In the genomic region with DNA sequence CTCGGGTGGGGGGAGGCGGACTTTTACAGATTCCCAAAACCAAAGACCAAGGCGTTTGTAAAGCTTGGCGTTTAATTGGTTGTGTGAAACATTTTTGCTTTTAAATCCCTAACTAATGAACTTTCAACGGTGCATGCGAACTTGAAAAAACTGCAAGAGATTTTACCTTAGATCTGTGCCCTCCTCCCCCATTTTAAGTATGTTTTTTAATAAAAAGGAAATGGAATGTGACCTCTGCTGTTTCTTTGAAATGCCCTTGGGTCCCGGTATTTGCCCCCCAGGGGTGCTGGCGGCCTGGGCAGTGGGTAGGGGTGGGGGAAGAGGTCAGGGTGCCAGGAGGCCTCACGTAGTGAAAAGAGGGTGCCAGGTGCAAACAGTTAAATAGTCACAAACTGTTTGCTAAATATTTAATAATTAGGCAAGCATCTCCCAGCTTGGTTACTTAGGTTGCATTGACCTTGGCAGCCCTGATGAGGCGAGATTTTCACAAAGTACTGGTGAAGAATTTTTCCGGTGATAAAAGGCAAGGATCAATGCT, we compare ENCODE assay signal across 9 cellular contexts.
DNase-seq lines count a peak whose midpoint lies in the region; ATAC-seq and TF ChIP-seq lines count a peak whose summit lies in the region.
"Had no signal": no experiment of that assay in that cellular context is flagged by ENCODE, and none has a peak within 500 bp of the region (broad histone marks: within the 10 kb centered on the region; RNA-seq: fewer than 3 reads in every experiment).

No MANE protein-coding gene starts in this region.

- H3K4me2 ChIP-seq in mesenchymal stem cell (ENCODE audit: low read length, poor library complexity, severe bottlenecking), result peak overlapping the region; percentile 81

- peaks cover 44 to 50% of the 10 kb centered on the region in 2 experiments for H3K27me3 ChIP-seq in mesenchymal stem cell (ENCODE audit: control insufficient read depth in 1 of 2, insufficient read depth in 1 of 2, low read length in 2 of 2)
- H3K27me3 ChIP-seq in thyroid gland, result no peaks in the 10 kb centered on the region

- H3K27ac ChIP-seq in mesenchymal stem cell (ENCODE audit: low read length, poor library complexity, severe bottlenecking), result no peak overlapping the region
- H3K27ac ChIP-seq in thyroid gland, result peak overlapping the region in 1 of 3 donors; percentile 45

- H3K4ac ChIP-seq in mesenchymal stem cell (ENCODE audit: low read depth in 1 of 2, low read length in 2 of 2), result no peak overlapping the region

- TF ChIP-seq CTCF in brain (conservative IDR thresholded peaks at IDR 0.05) (no peak), thyroid gland (IDR thresholded peaks at IDR 0.05) (no peak)

- H3K4me3 Mint-ChIP-seq in activated CD4-positive, alpha-beta T cell treated with anti-CD3 and anti-CD28 coated beads, Interleukin-2, amount 10 ng/mL, durations not matched to agents 24 days and 14 days, result peak overlapping the region; percentile 46
- peak overlapping the region; percentile 77 to 84 (median 81) for H3K4me3 Mint-ChIP-seq in brain

- H3K4me3 ChIP-seq in mesenchymal stem cell (ENCODE audit: insufficient read depth in 1 of 2, low read depth in 1 of 2, low read length in 2 of 2), result no peak overlapping the region
- H3K4me3 ChIP-seq in thyroid gland (replicated peaks in 1 of 3), result peak overlapping the region in 2 of 3 donors; percentile 54 to 56

- H3K36me3 Mint-ChIP-seq in activated CD4-positive, alpha-beta T cell treated with anti-CD3 and anti-CD28 coated beads, Interleukin-2, amount 10 ng/mL, durations not matched to agents 24 days and 14 days (ENCODE audit: low read depth), result no peaks in the 10 kb centered on the region
- H3K36me3 Mint-ChIP-seq in brain, result no peaks in the 10 kb centered on the region

- H3K4me1 ChIP-seq in mesenchymal stem cell (ENCODE audit: control insufficient read depth, insufficient read depth, low read depth, low read length) (peaks cover 7% of the 10 kb centered on the region), thyroid gland (peaks cover 0 to 4% of the 10 kb centered on the region in 2 donors)

- no peak overlapping the region for H2AK5ac ChIP-seq in mesenchymal stem cell (ENCODE audit: low read length, severe bottlenecking)

- no peak overlapping the region for H3K14ac ChIP-seq in mesenchymal stem cell (ENCODE audit: low read length in 2 of 2)

- no peak overlapping the region for H3K9ac ChIP-seq in mesenchymal stem cell (ENCODE audit: low read length)

- H3K18ac ChIP-seq in mesenchymal stem cell (ENCODE audit: low read depth in 1 of 2, low read length in 2 of 2), result no peak overlapping the region

- no peak overlapping the region for H2BK15ac ChIP-seq in mesenchymal stem cell (ENCODE audit: low read depth, poor library complexity, severe bottlenecking)

- intact Hi-C loops in activated CD4-positive, alpha-beta T cell treated with anti-CD3 and anti-CD28 coated beads, Interleukin-2, amount 10 ng/mL, durations not matched to agents 24 days and 14 days (cut with micrococcal nuclease), result loop anchor here (10.0 kb wide), 2 partner anchors 310 to 580 kb away; no protein-coding TSS in a partner anchor
- intact Hi-C loops in thyroid gland (cut with DNase I), result loop anchor here (5.0 kb wide), 1 partner anchor 113 kb away; no protein-coding TSS in a partner anchor

- H3K27me3 Mint-ChIP-seq in activated CD4-positive, alpha-beta T cell treated with anti-CD3 and anti-CD28 coated beads, Interleukin-2, amount 10 ng/mL, durations not matched to agents 24 days and 14 days, result peaks cover 55% of the 10 kb centered on the region
- H3K27me3 Mint-ChIP-seq in brain, result peaks cover 51% of the 10 kb centered on the region

- ATAC-seq in GM18519 (IDR thresholded peaks at IDR 0.05; ENCODE audit: low FRiP score, unreplicated experiment), result no peak

- H3K79me1 ChIP-seq in mesenchymal stem cell (replicated peaks; ENCODE audit: low read length, poor library complexity, severe bottlenecking), result no peaks in the 10 kb centered on the region

- H3K9me3 Mint-ChIP-seq in activated CD4-positive, alpha-beta T cell treated with anti-CD3 and anti-CD28 coated beads, Interleukin-2, amount 10 ng/mL, durations not matched to agents 24 days and 14 days, result no peaks in the 10 kb centered on the region
- H3K9me3 Mint-ChIP-seq in brain, result peaks cover 0 to under 1% (median 0%) of the 10 kb centered on the region in 5 experiments

- no peak overlapping the region for H4K91ac ChIP-seq in mesenchymal stem cell (ENCODE audit: low read length)

- no peak for DNase-seq in activated CD4-positive, alpha-beta T cell treated with anti-CD3 and anti-CD28 coated beads, Interleukin-2, amount 10 ng/mL, durations not matched to agents 24 days and 14 days
- no peak for DNase-seq in activated CD4-positive, alpha-beta T cell treated with anti-CD3 and anti-CD28 coated beads, Interleukin-2, amount 50 U/mL, for 1 hour
- DNase-seq in mesenchymal stem cell, result no peak
- no peak for DNase-seq in thyroid gland
- no peak for DNase-seq in superior temporal gyrus (ENCODE audit: extremely low spot score)
- DNase-seq in NCI-H146 (lab: John Stamatoyannopoulos, UW), result no peak
- DNase-seq: NCI-H1694 treated with DMSO at 0.1 percent for 48 hours had no signal

- peaks cover 11% of the 10 kb centered on the region for H3K4me1 Mint-ChIP-seq in activated CD4-positive, alpha-beta T cell treated with anti-CD3 and anti-CD28 coated beads, Interleukin-2, amount 10 ng/mL, durations not matched to agents 24 days and 14 days
- H3K4me1 Mint-ChIP-seq in brain, result peaks cover 17% of the 10 kb centered on the region

- no peak for TF ChIP-seq POLR2A in thyroid gland (IDR thresholded peaks at IDR 0.05)

- no peak overlapping the region for H3K27ac Mint-ChIP-seq in activated CD4-positive, alpha-beta T cell treated with anti-CD3 and anti-CD28 coated beads, Interleukin-2, amount 10 ng/mL, durations not matched to agents 24 days and 14 days
- peak overlapping the region in 2 of 5 experiments; percentile 25 to 28 for H3K27ac Mint-ChIP-seq in brain

- H3K36me3 ChIP-seq in mesenchymal stem cell (ENCODE audit: control insufficient read depth in 1 of 2, insufficient read depth in 2 of 2, low read depth in 1 of 2, low read length in 2 of 2), result no peaks in the 10 kb centered on the region
- no peaks in the 10 kb centered on the region for H3K36me3 ChIP-seq in thyroid gland

- no peak overlapping the region for H3K23ac ChIP-seq in mesenchymal stem cell (ENCODE audit: low read length in 2 of 2)

- WGBS in mesenchymal stem cell, result 16% methylated on average over 5 of the region's 11 CpGs
- 17 to 19% methylated on average over 11 of the region's 11 CpGs for WGBS in thyroid gland, 2 donors

- H2BK120ac ChIP-seq in mesenchymal stem cell (ENCODE audit: low read depth, low read length), result no peak overlapping the region

- no peak overlapping the region for H4K8ac ChIP-seq in mesenchymal stem cell (ENCODE audit: low read length)

- no peak overlapping the region for H2AFZ ChIP-seq in mesenchymal stem cell (ENCODE audit: low read depth, low read length)

- H2BK5ac ChIP-seq in mesenchymal stem cell (ENCODE audit: low read depth, low read length, poor library complexity, severe bottlenecking), result no peak overlapping the region

- H3K9me3 ChIP-seq in mesenchymal stem cell (ENCODE audit: control insufficient read depth, low read length), result no peaks in the 10 kb centered on the region
- H3K9me3 ChIP-seq in thyroid gland, result no peaks in the 10 kb centered on the region

- H2BK12ac ChIP-seq in mesenchymal stem cell (ENCODE audit: low read length in 2 of 2), result no peak overlapping the region

Comparison
In these comparisons a context has a peak if more than half of its experiments do, and no peak if none do; other contexts are left out.
1. H3K4me3 ChIP-seq: peak in thyroid gland (2 of 3); none in mesenchymal stem cell (0 of 2).